ENCODE assay signal across 1 cellular context in the genomic region with DNA sequence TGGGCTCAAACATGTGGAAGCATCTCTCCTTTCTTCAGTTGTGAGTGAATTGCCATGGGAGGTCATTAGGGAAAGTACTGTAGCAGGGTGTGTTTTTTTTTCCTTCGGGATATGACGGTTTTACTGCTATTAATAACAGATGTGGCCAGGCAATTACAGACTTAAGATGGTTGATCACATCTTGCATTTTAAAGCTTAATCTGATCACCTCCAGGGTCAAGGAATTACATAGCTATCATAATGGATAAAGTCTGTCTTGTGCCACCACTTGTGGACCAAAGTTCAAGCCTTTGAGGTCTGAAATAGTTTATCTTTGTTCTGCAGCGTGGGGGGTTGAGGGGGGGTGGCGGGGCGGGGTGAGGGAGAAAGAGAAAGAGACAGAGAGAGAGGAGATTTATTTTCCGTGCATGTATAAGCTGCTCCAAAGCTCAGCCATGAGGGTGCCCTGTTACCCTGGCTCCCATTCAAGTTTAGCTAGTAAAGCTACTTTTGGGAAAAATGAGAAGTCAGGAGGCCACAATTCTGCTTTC.
TF ChIP-seq lines count a peak whose summit lies in the region.

No MANE protein-coding gene starts in this region.

TF ChIP-seq in K562, 482 proteins besides CTCF, POLR2A, EP300 and RAD21 (continued from another document and continues in another):
- TF ChIP-seq RCOR1 (IDR thresholded peaks at IDR 0.05; ENCODE audit: borderline replicate concordance in 1 of 2, low read depth in 2 of 2, low read length in 2 of 2) = peak in 1 of 2 experiments; percentile 65; a peak in 2 of 4 replicates
- no peak for TF ChIP-seq OTX1 (CRISPR knock-in tag; IDR thresholded peaks at IDR 0.05)
- TF ChIP-seq JUNB (CRISPR knock-in tag; conservative IDR thresholded peaks at IDR 0.05) = no peak
- TF ChIP-seq TAL1 (IDR thresholded peaks at IDR 0.05) = peak; percentile 49
- TF ChIP-seq, protein P1, sequence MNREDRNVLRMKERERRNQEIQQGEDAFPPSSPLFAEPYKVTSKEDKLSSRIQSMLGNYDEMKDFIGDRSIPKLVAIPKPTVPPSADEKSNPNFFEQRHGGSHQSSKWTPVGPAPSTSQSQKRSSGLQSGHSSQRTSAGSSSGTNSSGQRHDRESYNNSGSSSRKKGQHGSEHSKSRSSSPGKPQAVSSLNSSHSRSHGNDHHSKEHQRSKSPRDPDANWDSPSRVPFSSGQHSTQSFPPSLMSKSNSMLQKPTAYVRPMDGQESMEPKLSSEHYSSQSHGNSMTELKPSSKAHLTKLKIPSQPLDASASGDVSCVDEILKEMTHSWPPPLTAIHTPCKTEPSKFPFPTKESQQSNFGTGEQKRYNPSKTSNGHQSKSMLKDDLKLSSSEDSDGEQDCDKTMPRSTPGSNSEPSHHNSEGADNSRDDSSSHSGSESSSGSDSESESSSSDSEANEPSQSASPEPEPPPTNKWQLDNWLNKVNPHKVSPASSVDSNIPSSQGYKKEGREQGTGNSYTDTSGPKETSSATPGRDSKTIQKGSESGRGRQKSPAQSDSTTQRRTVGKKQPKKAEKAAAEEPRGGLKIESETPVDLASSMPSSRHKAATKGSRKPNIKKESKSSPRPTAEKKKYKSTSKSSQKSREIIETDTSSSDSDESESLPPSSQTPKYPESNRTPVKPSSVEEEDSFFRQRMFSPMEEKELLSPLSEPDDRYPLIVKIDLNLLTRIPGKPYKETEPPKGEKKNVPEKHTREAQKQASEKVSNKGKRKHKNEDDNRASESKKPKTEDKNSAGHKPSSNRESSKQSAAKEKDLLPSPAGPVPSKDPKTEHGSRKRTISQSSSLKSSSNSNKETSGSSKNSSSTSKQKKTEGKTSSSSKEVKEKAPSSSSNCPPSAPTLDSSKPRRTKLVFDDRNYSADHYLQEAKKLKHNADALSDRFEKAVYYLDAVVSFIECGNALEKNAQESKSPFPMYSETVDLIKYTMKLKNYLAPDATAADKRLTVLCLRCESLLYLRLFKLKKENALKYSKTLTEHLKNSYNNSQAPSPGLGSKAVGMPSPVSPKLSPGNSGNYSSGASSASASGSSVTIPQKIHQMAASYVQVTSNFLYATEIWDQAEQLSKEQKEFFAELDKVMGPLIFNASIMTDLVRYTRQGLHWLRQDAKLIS (CRISPR knock-in tag; IDR thresholded peaks at IDR 0.05) = no peak
- TF ChIP-seq ARHGAP35 (IDR thresholded peaks at IDR 0.05; ENCODE audit: partially characterized antibody) = no peak
- TF ChIP-seq ZFP36 (IDR thresholded peaks at IDR 0.05; ENCODE audit: low read depth, low read length, partially characterized antibody) = no peak
- TF ChIP-seq, protein P2, sequence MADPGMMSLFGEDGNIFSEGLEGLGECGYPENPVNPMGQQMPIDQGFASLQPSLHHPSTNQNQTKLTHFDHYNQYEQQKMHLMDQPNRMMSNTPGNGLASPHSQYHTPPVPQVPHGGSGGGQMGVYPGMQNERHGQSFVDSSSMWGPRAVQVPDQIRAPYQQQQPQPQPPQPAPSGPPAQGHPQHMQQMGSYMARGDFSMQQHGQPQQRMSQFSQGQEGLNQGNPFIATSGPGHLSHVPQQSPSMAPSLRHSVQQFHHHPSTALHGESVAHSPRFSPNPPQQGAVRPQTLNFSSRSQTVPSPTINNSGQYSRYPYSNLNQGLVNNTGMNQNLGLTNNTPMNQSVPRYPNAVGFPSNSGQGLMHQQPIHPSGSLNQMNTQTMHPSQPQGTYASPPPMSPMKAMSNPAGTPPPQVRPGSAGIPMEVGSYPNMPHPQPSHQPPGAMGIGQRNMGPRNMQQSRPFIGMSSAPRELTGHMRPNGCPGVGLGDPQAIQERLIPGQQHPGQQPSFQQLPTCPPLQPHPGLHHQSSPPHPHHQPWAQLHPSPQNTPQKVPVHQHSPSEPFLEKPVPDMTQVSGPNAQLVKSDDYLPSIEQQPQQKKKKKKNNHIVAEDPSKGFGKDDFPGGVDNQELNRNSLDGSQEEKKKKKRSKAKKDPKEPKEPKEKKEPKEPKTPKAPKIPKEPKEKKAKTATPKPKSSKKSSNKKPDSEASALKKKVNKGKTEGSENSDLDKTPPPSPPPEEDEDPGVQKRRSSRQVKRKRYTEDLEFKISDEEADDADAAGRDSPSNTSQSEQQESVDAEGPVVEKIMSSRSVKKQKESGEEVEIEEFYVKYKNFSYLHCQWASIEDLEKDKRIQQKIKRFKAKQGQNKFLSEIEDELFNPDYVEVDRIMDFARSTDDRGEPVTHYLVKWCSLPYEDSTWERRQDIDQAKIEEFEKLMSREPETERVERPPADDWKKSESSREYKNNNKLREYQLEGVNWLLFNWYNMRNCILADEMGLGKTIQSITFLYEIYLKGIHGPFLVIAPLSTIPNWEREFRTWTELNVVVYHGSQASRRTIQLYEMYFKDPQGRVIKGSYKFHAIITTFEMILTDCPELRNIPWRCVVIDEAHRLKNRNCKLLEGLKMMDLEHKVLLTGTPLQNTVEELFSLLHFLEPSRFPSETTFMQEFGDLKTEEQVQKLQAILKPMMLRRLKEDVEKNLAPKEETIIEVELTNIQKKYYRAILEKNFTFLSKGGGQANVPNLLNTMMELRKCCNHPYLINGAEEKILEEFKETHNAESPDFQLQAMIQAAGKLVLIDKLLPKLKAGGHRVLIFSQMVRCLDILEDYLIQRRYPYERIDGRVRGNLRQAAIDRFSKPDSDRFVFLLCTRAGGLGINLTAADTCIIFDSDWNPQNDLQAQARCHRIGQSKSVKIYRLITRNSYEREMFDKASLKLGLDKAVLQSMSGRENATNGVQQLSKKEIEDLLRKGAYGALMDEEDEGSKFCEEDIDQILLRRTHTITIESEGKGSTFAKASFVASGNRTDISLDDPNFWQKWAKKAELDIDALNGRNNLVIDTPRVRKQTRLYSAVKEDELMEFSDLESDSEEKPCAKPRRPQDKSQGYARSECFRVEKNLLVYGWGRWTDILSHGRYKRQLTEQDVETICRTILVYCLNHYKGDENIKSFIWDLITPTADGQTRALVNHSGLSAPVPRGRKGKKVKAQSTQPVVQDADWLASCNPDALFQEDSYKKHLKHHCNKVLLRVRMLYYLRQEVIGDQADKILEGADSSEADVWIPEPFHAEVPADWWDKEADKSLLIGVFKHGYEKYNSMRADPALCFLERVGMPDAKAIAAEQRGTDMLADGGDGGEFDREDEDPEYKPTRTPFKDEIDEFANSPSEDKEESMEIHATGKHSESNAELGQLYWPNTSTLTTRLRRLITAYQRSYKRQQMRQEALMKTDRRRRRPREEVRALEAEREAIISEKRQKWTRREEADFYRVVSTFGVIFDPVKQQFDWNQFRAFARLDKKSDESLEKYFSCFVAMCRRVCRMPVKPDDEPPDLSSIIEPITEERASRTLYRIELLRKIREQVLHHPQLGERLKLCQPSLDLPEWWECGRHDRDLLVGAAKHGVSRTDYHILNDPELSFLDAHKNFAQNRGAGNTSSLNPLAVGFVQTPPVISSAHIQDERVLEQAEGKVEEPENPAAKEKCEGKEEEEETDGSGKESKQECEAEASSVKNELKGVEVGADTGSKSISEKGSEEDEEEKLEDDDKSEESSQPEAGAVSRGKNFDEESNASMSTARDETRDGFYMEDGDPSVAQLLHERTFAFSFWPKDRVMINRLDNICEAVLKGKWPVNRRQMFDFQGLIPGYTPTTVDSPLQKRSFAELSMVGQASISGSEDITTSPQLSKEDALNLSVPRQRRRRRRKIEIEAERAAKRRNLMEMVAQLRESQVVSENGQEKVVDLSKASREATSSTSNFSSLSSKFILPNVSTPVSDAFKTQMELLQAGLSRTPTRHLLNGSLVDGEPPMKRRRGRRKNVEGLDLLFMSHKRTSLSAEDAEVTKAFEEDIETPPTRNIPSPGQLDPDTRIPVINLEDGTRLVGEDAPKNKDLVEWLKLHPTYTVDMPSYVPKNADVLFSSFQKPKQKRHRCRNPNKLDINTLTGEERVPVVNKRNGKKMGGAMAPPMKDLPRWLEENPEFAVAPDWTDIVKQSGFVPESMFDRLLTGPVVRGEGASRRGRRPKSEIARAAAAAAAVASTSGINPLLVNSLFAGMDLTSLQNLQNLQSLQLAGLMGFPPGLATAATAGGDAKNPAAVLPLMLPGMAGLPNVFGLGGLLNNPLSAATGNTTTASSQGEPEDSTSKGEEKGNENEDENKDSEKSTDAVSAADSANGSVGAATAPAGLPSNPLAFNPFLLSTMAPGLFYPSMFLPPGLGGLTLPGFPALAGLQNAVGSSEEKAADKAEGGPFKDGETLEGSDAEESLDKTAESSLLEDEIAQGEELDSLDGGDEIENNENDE (IDR thresholded peaks at IDR 0.05; ENCODE audit: low read depth, low read length) = no peak
- no peak for TF ChIP-seq ZNF764 (CRISPR knock-in tag; IDR thresholded peaks at IDR 0.05; ENCODE audit: low read depth)
- TF ChIP-seq, protein P3, sequence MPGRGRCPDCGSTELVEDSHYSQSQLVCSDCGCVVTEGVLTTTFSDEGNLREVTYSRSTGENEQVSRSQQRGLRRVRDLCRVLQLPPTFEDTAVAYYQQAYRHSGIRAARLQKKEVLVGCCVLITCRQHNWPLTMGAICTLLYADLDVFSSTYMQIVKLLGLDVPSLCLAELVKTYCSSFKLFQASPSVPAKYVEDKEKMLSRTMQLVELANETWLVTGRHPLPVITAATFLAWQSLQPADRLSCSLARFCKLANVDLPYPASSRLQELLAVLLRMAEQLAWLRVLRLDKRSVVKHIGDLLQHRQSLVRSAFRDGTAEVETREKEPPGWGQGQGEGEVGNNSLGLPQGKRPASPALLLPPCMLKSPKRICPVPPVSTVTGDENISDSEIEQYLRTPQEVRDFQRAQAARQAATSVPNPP (IDR thresholded peaks at IDR 0.05; ENCODE audit: borderline replicate concordance, insufficient read depth, insufficient read length) = no peak
- TF ChIP-seq, protein P4, sequence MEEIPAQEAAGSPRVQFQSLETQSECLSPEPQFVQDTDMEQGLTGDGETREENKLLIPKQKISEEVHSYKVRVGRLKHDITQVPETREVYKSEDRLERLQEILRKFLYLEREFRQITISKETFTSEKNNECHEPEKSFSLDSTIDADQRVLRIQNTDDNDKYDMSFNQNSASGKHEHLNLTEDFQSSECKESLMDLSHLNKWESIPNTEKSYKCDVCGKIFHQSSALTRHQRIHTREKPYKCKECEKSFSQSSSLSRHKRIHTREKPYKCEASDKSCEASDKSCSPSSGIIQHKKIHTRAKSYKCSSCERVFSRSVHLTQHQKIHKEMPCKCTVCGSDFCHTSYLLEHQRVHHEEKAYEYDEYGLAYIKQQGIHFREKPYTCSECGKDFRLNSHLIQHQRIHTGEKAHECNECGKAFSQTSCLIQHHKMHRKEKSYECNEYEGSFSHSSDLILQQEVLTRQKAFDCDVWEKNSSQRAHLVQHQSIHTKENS (CRISPR knock-in tag; IDR thresholded peaks at IDR 0.05) = no peak
- no peak for TF ChIP-seq EWSR1 (IDR thresholded peaks at IDR 0.05; ENCODE audit: borderline replicate concordance, low read depth, partially characterized antibody)
- no peak for TF ChIP-seq GABPB1 (CRISPR knock-in tag; IDR thresholded peaks at IDR 0.05)
- TF ChIP-seq RBM25 (IDR thresholded peaks at IDR 0.05; ENCODE audit: low read depth, low read length, severe bottlenecking) = no peak
- TF ChIP-seq PML (IDR thresholded peaks at IDR 0.05; ENCODE audit: low read length) = no peak
- no peak for TF ChIP-seq RBFOX2 (IDR thresholded peaks at IDR 0.05; ENCODE audit: low read depth, low read length)
- no peak for TF ChIP-seq HSF4 (CRISPR knock-in tag; IDR thresholded peaks at IDR 0.05; ENCODE audit: borderline replicate concordance)
- no peak for TF ChIP-seq SPI1 (IDR thresholded peaks at IDR 0.05; ENCODE audit: borderline replicate concordance, low read depth, low read length)
- TF ChIP-seq, protein P5, sequence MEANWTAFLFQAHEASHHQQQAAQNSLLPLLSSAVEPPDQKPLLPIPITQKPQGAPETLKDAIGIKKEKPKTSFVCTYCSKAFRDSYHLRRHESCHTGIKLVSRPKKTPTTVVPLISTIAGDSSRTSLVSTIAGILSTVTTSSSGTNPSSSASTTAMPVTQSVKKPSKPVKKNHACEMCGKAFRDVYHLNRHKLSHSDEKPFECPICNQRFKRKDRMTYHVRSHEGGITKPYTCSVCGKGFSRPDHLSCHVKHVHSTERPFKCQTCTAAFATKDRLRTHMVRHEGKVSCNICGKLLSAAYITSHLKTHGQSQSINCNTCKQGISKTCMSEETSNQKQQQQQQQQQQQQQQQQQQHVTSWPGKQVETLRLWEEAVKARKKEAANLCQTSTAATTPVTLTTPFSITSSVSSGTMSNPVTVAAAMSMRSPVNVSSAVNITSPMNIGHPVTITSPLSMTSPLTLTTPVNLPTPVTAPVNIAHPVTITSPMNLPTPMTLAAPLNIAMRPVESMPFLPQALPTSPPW (CRISPR knock-in tag; IDR thresholded peaks at IDR 0.05) = peak; percentile 96
- no peak for TF ChIP-seq ZNF57 (CRISPR knock-in tag; IDR thresholded peaks at IDR 0.05)
- no peak for TF ChIP-seq SRSF9 (IDR thresholded peaks at IDR 0.05; ENCODE audit: borderline replicate concordance, low read depth, low read length)
- TF ChIP-seq CEBPB (tag; IDR thresholded peaks at IDR 0.05) = no peak
- no peak for TF ChIP-seq SRSF3 (IDR thresholded peaks at IDR 0.05; ENCODE audit: insufficient read depth, low read length)
- no peak for TF ChIP-seq NFE2L1 (tag; IDR thresholded peaks at IDR 0.05; ENCODE audit: borderline replicate concordance, low read depth)
- TF ChIP-seq TEAD1 (CRISPR knock-in tag; IDR thresholded peaks at IDR 0.05) = no peak
- no peak for TF ChIP-seq PRMT5 (CRISPR knock-in tag; IDR thresholded peaks at IDR 0.05)
- TF ChIP-seq, protein P6, sequence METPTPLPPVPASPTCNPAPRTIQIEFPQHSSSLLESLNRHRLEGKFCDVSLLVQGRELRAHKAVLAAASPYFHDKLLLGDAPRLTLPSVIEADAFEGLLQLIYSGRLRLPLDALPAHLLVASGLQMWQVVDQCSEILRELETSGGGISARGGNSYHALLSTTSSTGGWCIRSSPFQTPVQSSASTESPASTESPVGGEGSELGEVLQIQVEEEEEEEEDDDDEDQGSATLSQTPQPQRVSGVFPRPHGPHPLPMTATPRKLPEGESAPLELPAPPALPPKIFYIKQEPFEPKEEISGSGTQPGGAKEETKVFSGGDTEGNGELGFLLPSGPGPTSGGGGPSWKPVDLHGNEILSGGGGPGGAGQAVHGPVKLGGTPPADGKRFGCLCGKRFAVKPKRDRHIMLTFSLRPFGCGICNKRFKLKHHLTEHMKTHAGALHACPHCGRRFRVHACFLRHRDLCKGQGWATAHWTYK (CRISPR knock-in tag; IDR thresholded peaks at IDR 0.05) = no peak
- TF ChIP-seq, protein P7, sequence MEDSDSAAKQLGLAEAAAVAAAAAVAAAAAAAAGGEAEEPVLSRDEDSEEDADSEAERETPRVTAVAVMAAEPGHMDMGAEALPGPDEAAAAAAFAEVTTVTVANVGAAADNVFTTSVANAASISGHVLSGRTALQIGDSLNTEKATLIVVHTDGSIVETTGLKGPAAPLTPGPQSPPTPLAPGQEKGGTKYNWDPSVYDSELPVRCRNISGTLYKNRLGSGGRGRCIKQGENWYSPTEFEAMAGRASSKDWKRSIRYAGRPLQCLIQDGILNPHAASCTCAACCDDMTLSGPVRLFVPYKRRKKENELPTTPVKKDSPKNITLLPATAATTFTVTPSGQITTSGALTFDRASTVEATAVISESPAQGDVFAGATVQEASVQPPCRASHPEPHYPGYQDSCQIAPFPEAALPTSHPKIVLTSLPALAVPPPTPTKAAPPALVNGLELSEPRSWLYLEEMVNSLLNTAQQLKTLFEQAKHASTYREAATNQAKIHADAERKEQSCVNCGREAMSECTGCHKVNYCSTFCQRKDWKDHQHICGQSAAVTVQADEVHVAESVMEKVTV (CRISPR knock-in tag; IDR thresholded peaks at IDR 0.05) = no peak
- 0 out of 4 replicates have a peak, but pooled peaks have one; percentile 27 to 36 for TF ChIP-seq KDM1A (IDR thresholded peaks at IDR 0.05)
